Comparison of ENCODE assay signal across 12 cellular contexts in the genomic region with DNA sequence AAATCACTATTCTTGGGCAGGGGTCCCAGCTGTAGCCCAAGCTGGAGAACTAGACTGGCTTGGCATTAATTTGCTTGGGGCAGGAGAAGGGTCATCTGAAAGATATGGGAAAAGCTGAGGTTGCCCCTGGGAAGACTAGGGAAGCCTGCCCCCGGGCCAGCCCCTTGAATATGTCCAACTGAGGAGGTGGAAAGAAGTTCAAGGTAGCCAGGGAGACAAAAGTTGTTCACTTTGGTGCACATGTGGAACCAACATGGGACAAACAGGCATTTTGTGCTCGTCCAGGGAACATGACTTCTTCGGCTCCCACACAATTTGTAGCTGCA. TPM values are rescaled to one million over a fixed set of nuclear protein-coding genes. Genes with fewer than 3 reads are reported as not detected.
DNase-seq lines count a peak whose midpoint lies in the region; ATAC-seq and TF ChIP-seq lines count a peak whose summit lies in the region.
"Had no signal": no experiment of that assay in that cellular context is flagged by ENCODE, and none has a peak within 500 bp of the region (broad histone marks: within the 10 kb centered on the region; RNA-seq: fewer than 3 reads in every experiment).

No MANE protein-coding gene starts in this region.

- peaks cover 0 to 14% of the 10 kb centered on the region in 2 donors for H3K27me3 ChIP-seq in left lung
- no peaks in the 10 kb centered on the region for H3K27me3 ChIP-seq in right atrium auricular region
- peaks cover 0 to 5% (median 3%) of the 10 kb centered on the region in 3 donors for H3K27me3 ChIP-seq in psoas muscle (ENCODE audit: insufficient read depth in 3 of 3, low read length in 2 of 3)

- no peak for TF ChIP-seq CTCF in left lung (IDR thresholded peaks at IDR 0.05)
- TF ChIP-seq CTCF in GM10248 (IDR thresholded peaks at IDR 0.05; ENCODE audit: control extremely low read depth, extremely low read depth, low read depth, missing control alignments), result no peak
- TF ChIP-seq CTCF in right atrium auricular region (IDR thresholded peaks at IDR 0.05), result no peak
- TF ChIP-seq CTCF in psoas muscle (IDR thresholded peaks at IDR 0.05), result no peak

- H3K27ac Mint-ChIP-seq in activated CD4-positive, alpha-beta memory T cell treated with anti-CD3 and anti-CD28 coated beads, Interleukin-2, amount 10 ng/mL, durations not matched to agents 7 days and 5 days, result peak overlapping the region; percentile 99

- H3K9me3 ChIP-seq in left lung (no peaks in the 10 kb centered on the region), right atrium auricular region (no peaks in the 10 kb centered on the region), psoas muscle (no peaks in the 10 kb centered on the region)
- H3K9me3 ChIP-seq: HAP-1, SK-N-SH had no signal

- peaks cover 53% of the 10 kb centered on the region for H3K4me1 Mint-ChIP-seq in activated CD4-positive, alpha-beta memory T cell treated with anti-CD3 and anti-CD28 coated beads, Interleukin-2, amount 10 ng/mL, durations not matched to agents 7 days and 5 days

- peaks cover 43% of the 10 kb centered on the region for H3K36me3 Mint-ChIP-seq in activated CD4-positive, alpha-beta memory T cell treated with anti-CD3 and anti-CD28 coated beads, Interleukin-2, amount 10 ng/mL, durations not matched to agents 7 days and 5 days (ENCODE audit: low read depth)

- H3K36me3 ChIP-seq in left lung (peaks cover 0 to under 1% of the 10 kb centered on the region in 2 donors), right atrium auricular region (no peaks in the 10 kb centered on the region), psoas muscle (ENCODE audit: insufficient read depth in 1 of 2, low read depth in 1 of 2) (peaks cover 0 to 3% of the 10 kb centered on the region in 2 donors)
- H3K36me3 ChIP-seq: BLaER1, HAP-1 had no signal

- H3K27ac ChIP-seq in left lung, result peak overlapping the region; percentile 13 to 94
- no peak overlapping the region for H3K27ac ChIP-seq in right atrium auricular region
- H3K27ac ChIP-seq in psoas muscle, result no peak overlapping the region
- H3K27ac ChIP-seq: BLaER1 had no signal

- peak overlapping the region; percentile 98 for H3K4me3 Mint-ChIP-seq in activated CD4-positive, alpha-beta memory T cell treated with anti-CD3 and anti-CD28 coated beads, Interleukin-2, amount 10 ng/mL, durations not matched to agents 7 days and 5 days

- no peak for ATAC-seq in left cardiac atrium
- no peak for ATAC-seq in left lung
- no peak for ATAC-seq in psoas muscle

- H3K9me3 Mint-ChIP-seq in activated CD4-positive, alpha-beta memory T cell treated with anti-CD3 and anti-CD28 coated beads, Interleukin-2, amount 10 ng/mL, durations not matched to agents 7 days and 5 days, result no peaks in the 10 kb centered on the region

- peak overlapping the region in 1 of 2 donors; percentile 57 for H3K4me3 ChIP-seq in left lung
- H3K4me3 ChIP-seq in right atrium auricular region, result no peak overlapping the region
- no peak overlapping the region for H3K4me3 ChIP-seq in psoas muscle
- H3K4me3 ChIP-seq: BLaER1, HAP-1 had no signal

- CTCF ChIA-PET in activated CD4-positive, alpha-beta memory T cell treated with anti-CD3 and anti-CD28 coated beads, Interleukin-2, amount 10 ng/mL, durations not matched to agents 7 days and 5 days (lab: Charles Lee), result interaction anchor here (0.6 kb wide), 1 partner anchor 56 kb away, joined by 3 read pairs; no protein-coding TSS in a partner anchor
- CTCF ChIA-PET in GM10248 (lab: Yijun Ruan, JAX), result interaction anchor here (0.8 to 1.7 kb wide), 2 partner anchors 12 to 22 kb away, joined by 3 read pairs; no protein-coding TSS in a partner anchor

- DNase-seq in cardiac septum (ENCODE audit: low spot score) (peak; percentile 12), left cardiac atrium (no peak), left lung (no peak), HK-2 (ENCODE audit: unreplicated experiment) (no peak), GM10248 (ENCODE audit: extremely low spot score) (no peak), right atrium auricular region (ENCODE audit: low spot score) (no peak), psoas muscle (no peak)
- no peak for DNase-seq in activated CD4-positive, alpha-beta memory T cell treated with anti-CD3 and anti-CD28 coated beads, Interleukin-2, amount 10 ng/mL, durations not matched to agents 7 days and 5 days
- DNase-seq: SK-N-SH had no signal

- intact Hi-C loops in cardiac septum (cut with DNase I) (no loop called here), left cardiac atrium (cut with DNase I) (no loop called here), left lung (cut with DNase I) (no loop called here), psoas muscle (cut with DNase I) (no loop called here)

- WGBS in psoas muscle, 3 donors, result 92 to 99% (median 97%) methylated on average over 3 of the region's 3 CpGs

- no peaks in the 10 kb centered on the region for H3K27me3 Mint-ChIP-seq in activated CD4-positive, alpha-beta memory T cell treated with anti-CD3 and anti-CD28 coated beads, Interleukin-2, amount 10 ng/mL, durations not matched to agents 7 days and 5 days

- H3K4me1 ChIP-seq in left lung (peaks cover 27 to 43% of the 10 kb centered on the region in 2 donors), right atrium auricular region (peaks cover 0 to 25% of the 10 kb centered on the region in 2 donors), psoas muscle (no peaks in the 10 kb centered on the region)
- H3K4me1 ChIP-seq: HAP-1 had no signal

- POLR2A ChIA-PET in activated CD4-positive, alpha-beta memory T cell treated with anti-CD3 and anti-CD28 coated beads, Interleukin-2, amount 10 ng/mL, durations not matched to agents 7 days and 5 days (lab: Charles Lee), result interaction anchor here (0.7 to 2.3 kb wide), 3 partner anchors 85 to 767 kb away, joined by 3 to 11 read pairs (median 3); a partner anchor contains a TSS
- POLR2A ChIA-PET in GM10248 (lab: Yijun Ruan, JAX), result no interaction called here

RNA-seq across cellular contexts. Expression of a gene that starts 1.4 kb away (rescaled TPM):
- total RNA-seq in cardiac septum, result 4.4 TPM
- total RNA-seq in left cardiac atrium, result 1 to 10 TPM; 4.3 to 5.7 TPM
- total RNA-seq in activated CD4-positive, alpha-beta memory T cell treated with anti-CD3 and anti-CD28 coated beads, Interleukin-2, amount 10 ng/mL, durations not matched to agents 7 days and 5 days, result 10 to 100 TPM; 23.1 to 26.8 TPM
- total RNA-seq in left lung, result 10 to 100 TPM in 1 of 2 donors, 1 to 10 TPM in 1; 9.0 to 15.8 TPM
- 1 to 10 TPM; 9.7 to 9.8 TPM for total RNA-seq in right atrium auricular region
- 1 to 10 TPM in 3 of 4 donors, under 1 TPM in 1; 0.88 to 4.4 (median 2.6) TPM for total RNA-seq in psoas muscle
- polyA plus RNA-seq in psoas muscle, result 1 to 10 TPM; 2.0 to 3.8 (median 3.3) TPM
- total RNA-seq: M059J had no signal

RNA-seq across cellular contexts. Expression of a gene that starts 1.6 kb away (rescaled TPM):
- total RNA-seq in cardiac septum, result 4.6 TPM
- total RNA-seq in left cardiac atrium, result 1 to 10 TPM; 3.7 to 4.9 TPM
- 1 to 10 TPM; 4.9 to 7.0 TPM for total RNA-seq in activated CD4-positive, alpha-beta memory T cell treated with anti-CD3 and anti-CD28 coated beads, Interleukin-2, amount 10 ng/mL, durations not matched to agents 7 days and 5 days
- 10 to 100 TPM; 24.0 to 25.1 TPM for total RNA-seq in left lung
- 1 to 10 TPM; 3.2 to 4.1 TPM for total RNA-seq in right atrium auricular region
- total RNA-seq in psoas muscle, result 1 to 10 TPM in 3 of 4 donors, under 1 TPM in 1; 0.71 to 3.3 (median 3.0) TPM
- 1 to 10 TPM; 1.3 to 3.7 (median 1.4) TPM for polyA plus RNA-seq in psoas muscle
- total RNA-seq: M059J had no signal

RNA-seq across cellular contexts. Expression of a gene that starts 19.7 kb away (rescaled TPM):
- total RNA-seq in cardiac septum, result 10.6 TPM
- total RNA-seq in left cardiac atrium, result 100 to 1,000 TPM in 1 of 2 donors, 10 to 100 TPM in 1; 86.4 to 178 TPM
- not detected for total RNA-seq in activated CD4-positive, alpha-beta memory T cell treated with anti-CD3 and anti-CD28 coated beads, Interleukin-2, amount 10 ng/mL, durations not matched to agents 7 days and 5 days
- 100 to 1,000 TPM; 133 to 162 TPM for total RNA-seq in left lung
- 100 to 1,000 TPM; 105 to 197 TPM for total RNA-seq in right atrium auricular region
- 10 to 100 TPM in 2 of 4 donors, 1 to 10 TPM in 2; 4.1 to 17.9 (median 8.7) TPM for total RNA-seq in psoas muscle
- 1 to 10 TPM; 6.3 to 7.7 (median 7.3) TPM for polyA plus RNA-seq in psoas muscle

RNA-seq across cellular contexts. Expression of a gene that starts 46.9 kb away (rescaled TPM):
- total RNA-seq in cardiac septum, result 85.5 TPM
- total RNA-seq in left cardiac atrium, result 100 to 1,000 TPM; 100 to 108 TPM
- total RNA-seq in activated CD4-positive, alpha-beta memory T cell treated with anti-CD3 and anti-CD28 coated beads, Interleukin-2, amount 10 ng/mL, durations not matched to agents 7 days and 5 days, result 10 to 100 TPM; 42.9 to 45.9 TPM
- total RNA-seq in left lung, result 100 to 1,000 TPM in 1 of 2 donors, 10 to 100 TPM in 1; 81.4 to 110 TPM
- 100 to 1,000 TPM in 1 of 2 donors, 10 to 100 TPM in 1; 100.0 to 110 TPM for total RNA-seq in right atrium auricular region
- total RNA-seq in psoas muscle, result 100 to 1,000 TPM; 112 to 212 (median 137) TPM
- polyA plus RNA-seq in psoas muscle, result 100 to 1,000 TPM in 1 of 3 donors, 10 to 100 TPM in 2; 80.2 to 133 (median 83.2) TPM

RNA-seq across cellular contexts. Expression of a gene that starts 57.4 kb away (rescaled TPM):
- total RNA-seq in cardiac septum, result 3.4 TPM
- total RNA-seq in left cardiac atrium, result 1 to 10 TPM; 3.8 to 4.2 TPM
- 1 to 10 TPM; 6.4 to 7.1 TPM for total RNA-seq in activated CD4-positive, alpha-beta memory T cell treated with anti-CD3 and anti-CD28 coated beads, Interleukin-2, amount 10 ng/mL, durations not matched to agents 7 days and 5 days
- 1 to 10 TPM; 5.2 to 5.6 TPM for total RNA-seq in left lung
- 1 to 10 TPM; 4.1 to 6.2 TPM for total RNA-seq in right atrium auricular region
- total RNA-seq in psoas muscle, result 1 to 10 TPM; 1.6 to 3.2 (median 2.8) TPM
- 1 to 10 TPM; 2.6 to 3.8 (median 3.7) TPM for polyA plus RNA-seq in psoas muscle

Comparison
In these comparisons a context has a peak if more than half of its experiments do, and no peak if none do; other contexts are left out.
1. H3K27ac ChIP-seq: peak in left lung (2 of 2); none in right atrium auricular region (0 of 2) and psoas muscle (single experiment).
2. RNA of a gene that starts 19.7 kb away (total RNA-seq): 105 to 197 TPM in right atrium auricular region, 86.4 to 178 TPM in left cardiac atrium, 133 to 162 TPM in left lung, 4.1 to 17.9 TPM in psoas muscle and 10.6 TPM in cardiac septum (single experiment); not detected in activated CD4-positive, alpha-beta memory T cell treated with anti-CD3 and anti-CD28 coated beads, Interleukin-2, amount 10 ng/mL, durations not matched to agents 7 days and 5 days; every median in the first group is over 4 times any median in the second.